8 cellular contexts compared by ENCODE assay signal in the genomic region with DNA sequence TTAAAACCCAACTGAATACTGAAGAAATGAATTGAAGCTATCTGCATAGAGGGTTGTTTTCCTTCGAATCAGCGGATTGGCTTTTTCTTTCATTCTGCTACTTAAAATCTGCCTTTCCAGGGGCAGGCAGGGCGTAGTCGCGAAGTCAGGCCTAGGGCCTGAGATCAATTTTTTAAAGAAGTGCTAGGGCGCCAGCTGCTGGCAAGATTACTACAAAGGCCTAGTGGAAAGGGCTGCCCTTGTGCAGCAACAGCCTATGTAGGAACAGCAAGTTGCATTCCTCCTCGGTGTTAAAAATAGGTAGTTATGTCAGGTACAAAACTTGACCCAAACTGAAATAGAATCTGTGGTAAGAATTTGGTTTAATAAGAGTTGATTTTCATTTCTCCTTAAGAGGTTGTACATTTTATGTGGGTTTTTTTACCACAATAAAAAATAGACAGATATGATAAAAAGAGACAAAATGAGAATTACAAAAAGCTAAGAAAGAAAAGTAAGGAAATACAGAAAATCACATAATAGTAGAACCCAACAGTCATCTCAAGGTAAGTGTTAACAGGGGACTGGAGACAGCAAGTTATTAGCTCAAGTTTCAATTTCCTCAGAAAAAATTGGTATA. TPM values are rescaled to one million over a fixed set of nuclear protein-coding genes. Genes with fewer than 3 reads are reported as not detected.
DNase-seq lines count a peak whose midpoint lies in the region; ATAC-seq, FAIRE-seq and TF ChIP-seq lines count a peak whose summit lies in the region.

No MANE protein-coding gene starts in this region.

- no peaks in the 10 kb centered on the region for H3K36me3 ChIP-seq in BE2C
- H3K36me3 ChIP-seq in astrocyte (ENCODE audit: insufficient read depth, low read length) = no peaks in the 10 kb centered on the region
- no peaks in the 10 kb centered on the region for H3K36me3 ChIP-seq in lower lobe of right lung

- H3K27ac ChIP-seq in astrocyte (ENCODE audit: low read depth, low read length) (no peak overlapping the region), lower lobe of right lung (no peak overlapping the region)

- peaks cover 30% of the 10 kb centered on the region for H3K27me3 ChIP-seq in BE2C
- H3K27me3 ChIP-seq in astrocyte (ENCODE audit: insufficient read depth, low read length) = no peaks in the 10 kb centered on the region
- H3K27me3 ChIP-seq in lower lobe of right lung (ENCODE audit: low read depth) = no peaks in the 10 kb centered on the region

- no peak overlapping the region for H3K4me3 ChIP-seq in BE2C (ENCODE audit: low read depth, low read length)
- no peak overlapping the region for H3K4me3 ChIP-seq in astrocyte (ENCODE audit: insufficient read depth, low read depth, low read length)
- H3K4me3 ChIP-seq in lower lobe of right lung = no peak overlapping the region

- H3K9me3 Mint-ChIP-seq in astrocyte (ENCODE audit: unreplicated experiment) = no peaks in the 10 kb centered on the region

- H3K4me1 ChIP-seq in BE2C (no peaks in the 10 kb centered on the region), astrocyte (ENCODE audit: insufficient read depth, low read length) (no peaks in the 10 kb centered on the region), lower lobe of right lung (no peaks in the 10 kb centered on the region)

- peaks cover 12% of the 10 kb centered on the region for H3K27me3 Mint-ChIP-seq in astrocyte (ENCODE audit: low read depth, unreplicated experiment)

- no peak overlapping the region for H3K4me3 Mint-ChIP-seq in astrocyte (ENCODE audit: unreplicated experiment)

- peak; percentile 63 for TF ChIP-seq CTCF in BE2C (IDR thresholded peaks at IDR 0.05; ENCODE audit: low read depth, low read length)
- TF ChIP-seq CTCF in astrocyte (IDR thresholded peaks at IDR 0.05; ENCODE audit: insufficient read depth, low read depth, low read length) = peak; percentile 33
- TF ChIP-seq CTCF in lower lobe of right lung (IDR thresholded peaks at IDR 0.05) = peak; percentile 26

- H3K9ac ChIP-seq in astrocyte (ENCODE audit: low read length) = no peak overlapping the region

- no peak overlapping the region for H3K27ac Mint-ChIP-seq in astrocyte (ENCODE audit: unreplicated experiment)

- H3K79me2 ChIP-seq in astrocyte (ENCODE audit: insufficient read depth, low read length) = no peaks in the 10 kb centered on the region

- no peaks in the 10 kb centered on the region for H3K4me1 Mint-ChIP-seq in astrocyte (ENCODE audit: low read depth, unreplicated experiment)

- FAIRE-seq in GM19239 (lab: Jason Lieb, UNC) (peak; percentile 79), astrocyte (lab: Jason Lieb, UNC) (no peak)

- no peak overlapping the region for H3K4me2 ChIP-seq in astrocyte (ENCODE audit: low read length)

- ATAC-seq in lower lobe of right lung = no peak
- ATAC-seq in HG02763 (IDR thresholded peaks at IDR 0.05; ENCODE audit: unreplicated experiment) = no peak

- intact Hi-C loops in lower lobe of right lung (cut with DNase I) = no loop called here

- H2AFZ ChIP-seq in astrocyte (ENCODE audit: low read depth, low read length) = no peak overlapping the region

- no peaks in the 10 kb centered on the region for H3K36me3 Mint-ChIP-seq in astrocyte (ENCODE audit: low read depth, unreplicated experiment)

- peak; percentile 45 for DNase-seq in BE2C
- DNase-seq in GM19239 (ENCODE audit: insufficient read length, low spot score) = no peak
- peak; percentile 25 for DNase-seq in NCI-H510A (lab: John Stamatoyannopoulos, UW)
- DNase-seq in astrocyte (ENCODE audit: low read depth) = no peak
- DNase-seq in lower lobe of right lung = no peak
- no peak for DNase-seq in DMS79 treated with DMSO at 0.1 percent for 48 hours (lab: John Stamatoyannopoulos, UW)
- DNase-seq in activated CD4-positive, alpha-beta T cell treated with anti-CD3 and anti-CD28 coated beads for 4 hours = no peak

- H4K20me1 ChIP-seq in astrocyte (ENCODE audit: insufficient read depth, low read length) = no peaks in the 10 kb centered on the region

- H3K9me3 ChIP-seq in BE2C = no peaks in the 10 kb centered on the region
- no peaks in the 10 kb centered on the region for H3K9me3 ChIP-seq in astrocyte (ENCODE audit: insufficient read depth, low read depth, low read length)
- H3K9me3 ChIP-seq in lower lobe of right lung = no peaks in the 10 kb centered on the region

RNA-seq across cellular contexts. Expression of a gene that starts 9.5 kb away (rescaled TPM):
- not detected for polyA plus RNA-seq in BE2C (2012; ENCODE audit: insufficient read depth, insufficient read length, low read depth)
- not detected in 2 replicates for total RNA-seq in astrocyte
- total RNA-seq in lower lobe of right lung = not detected

RNA-seq across cellular contexts. Expression of a gene that starts 28.9 kb away (rescaled TPM):
- not detected for polyA plus RNA-seq in BE2C (2012; ENCODE audit: insufficient read depth, insufficient read length, low read depth)
- not detected in 2 replicates for total RNA-seq in astrocyte
- not detected for total RNA-seq in lower lobe of right lung

Comparison
In these comparisons a context has a peak if more than half of its experiments do, and no peak if none do; other contexts are left out.
1. DNase-seq: peak in BE2C (single experiment) and NCI-H510A (single experiment); none in GM19239 (single experiment), astrocyte (single experiment), lower lobe of right lung (single experiment), DMS79 treated with DMSO at 0.1 percent for 48 hours (single experiment) and activated CD4-positive, alpha-beta T cell treated with anti-CD3 and anti-CD28 coated beads for 4 hours (0 of 2).
2. Peak in every context shown above with its lines, with median percentiles within 50 percentile points of each other: CTCF ChIP-seq.